Comparison of ENCODE assay signal across 8 cellular contexts in the genomic region with DNA sequence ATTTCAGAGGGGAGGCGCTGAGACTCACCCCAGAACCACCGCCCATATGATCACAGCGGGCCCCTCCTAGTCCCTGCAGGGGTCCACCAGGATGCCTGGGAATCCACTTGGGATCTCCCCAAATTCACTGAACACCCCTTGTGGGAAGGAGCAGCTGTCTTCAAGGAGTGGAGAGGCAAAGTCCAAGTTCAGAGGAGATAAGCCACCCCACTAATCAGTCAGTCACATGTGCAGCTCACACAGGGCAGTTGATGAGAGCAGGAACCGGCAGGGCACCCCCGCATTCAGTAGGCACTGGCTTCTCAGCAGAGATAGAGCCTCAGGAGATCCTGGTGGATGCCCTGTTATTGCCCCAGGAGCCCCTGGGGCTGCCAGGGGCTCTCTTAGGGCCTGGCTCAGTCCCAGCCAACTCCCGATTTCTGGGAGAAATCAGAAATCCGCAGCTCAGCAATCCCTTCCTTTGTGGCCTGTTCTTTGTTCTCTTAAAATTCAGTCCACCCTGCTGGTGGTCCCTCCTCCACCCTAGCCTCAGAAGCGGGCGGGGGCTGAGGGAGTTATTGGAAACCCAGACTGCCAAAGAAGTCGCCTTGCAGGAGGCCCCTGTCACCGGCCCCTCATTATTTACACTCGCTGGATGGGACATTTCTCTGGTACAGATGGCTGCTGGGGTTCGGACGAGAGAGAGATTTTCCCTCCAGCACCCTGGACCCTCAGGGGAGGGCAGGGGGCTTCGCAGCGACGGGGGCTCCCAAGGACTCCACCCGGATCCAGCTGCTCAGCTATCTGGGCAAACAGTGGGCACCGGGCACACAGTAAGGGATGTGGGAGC. TPM values are rescaled to one million over a fixed set of nuclear protein-coding genes. Genes with fewer than 3 reads are reported as not detected.
DNase-seq lines count a peak whose midpoint lies in the region; ATAC-seq, FAIRE-seq and TF ChIP-seq lines count a peak whose summit lies in the region.

No MANE protein-coding gene starts in this region.

- 6% methylated on average over 17 of the region's 19 CpGs for WGBS in mesenchymal stem cell

- peak overlapping the region; percentile 98 to 99 for H3K18ac ChIP-seq in mesenchymal stem cell (ENCODE audit: low read depth in 1 of 2, low read length in 2 of 2)

- H3K27me3 ChIP-seq in MG63 (no peaks in the 10 kb centered on the region), bronchial epithelial cell (ENCODE audit: control insufficient read depth, insufficient read depth, low read length) (no peaks in the 10 kb centered on the region), mesenchymal stem cell (ENCODE audit: control insufficient read depth in 1 of 2, insufficient read depth in 1 of 2, low read length in 2 of 2) (no peaks in the 10 kb centered on the region), uterus (no peaks in the 10 kb centered on the region)

- H2BK120ac ChIP-seq in mesenchymal stem cell (ENCODE audit: low read depth, low read length), result peak overlapping the region; percentile 83

- peak overlapping the region; percentile 47 to 95 for H3K14ac ChIP-seq in mesenchymal stem cell (ENCODE audit: low read length in 2 of 2)

- H3K23ac ChIP-seq in mesenchymal stem cell (ENCODE audit: low read length in 2 of 2), result peak overlapping the region; percentile 54 to 84

- peak overlapping the region; percentile 87 for H2AK5ac ChIP-seq in mesenchymal stem cell (ENCODE audit: low read length, severe bottlenecking)

- FAIRE-seq in bronchial epithelial cell (lab: Jason Lieb, UNC), result no peak

- peak overlapping the region; percentile 97 to 98 for H3K4ac ChIP-seq in mesenchymal stem cell (ENCODE audit: low read depth in 1 of 2, low read length in 2 of 2)

- DNase-seq in MG63 (peak; percentile 23), bronchial epithelial cell (ENCODE audit: low read depth) (no peak), mesenchymal stem cell (peak; percentile 44), uterus (no peak), RPMI8226 (no peak)

- H2BK15ac ChIP-seq in mesenchymal stem cell (ENCODE audit: low read depth, poor library complexity, severe bottlenecking), result peak overlapping the region; percentile 100

- peak overlapping the region; percentile 96 for H4K8ac ChIP-seq in mesenchymal stem cell (ENCODE audit: low read length)

- H2AFZ ChIP-seq in mesenchymal stem cell (ENCODE audit: low read depth, low read length), result no peak overlapping the region

- H2BK5ac ChIP-seq in mesenchymal stem cell (ENCODE audit: low read depth, low read length, poor library complexity, severe bottlenecking), result peak overlapping the region; percentile 95

- H3K4me1 ChIP-seq in mesenchymal stem cell (ENCODE audit: control insufficient read depth, insufficient read depth, low read depth, low read length), result peaks cover 39% of the 10 kb centered on the region
- H3K4me1 ChIP-seq in uterus, result no peaks in the 10 kb centered on the region

- H3K9me3 ChIP-seq in MG63, result no peaks in the 10 kb centered on the region
- no peaks in the 10 kb centered on the region for H3K9me3 ChIP-seq in mesenchymal stem cell (ENCODE audit: control insufficient read depth, low read length)
- no peaks in the 10 kb centered on the region for H3K9me3 ChIP-seq in uterus

- TF ChIP-seq POLR2A in uterus (IDR thresholded peaks at IDR 0.05), result no peak

- peak overlapping the region; percentile 96 for H3K4me2 ChIP-seq in mesenchymal stem cell (ENCODE audit: low read length, poor library complexity, severe bottlenecking)

- ATAC-seq in GM21576 (IDR thresholded peaks at IDR 0.05; ENCODE audit: unreplicated experiment), result no peak
- ATAC-seq in HG02763 (IDR thresholded peaks at IDR 0.05; ENCODE audit: unreplicated experiment), result no peak

- H3K4me3 ChIP-seq in MG63, result peak overlapping the region; percentile 91
- H3K4me3 ChIP-seq in bronchial epithelial cell (ENCODE audit: low read depth, low read length), result peak overlapping the region; percentile 100
- peak overlapping the region; percentile 71 to 95 for H3K4me3 ChIP-seq in mesenchymal stem cell (ENCODE audit: insufficient read depth in 1 of 2, low read depth in 1 of 2, low read length in 2 of 2)
- H3K4me3 ChIP-seq in uterus, result peak overlapping the region; percentile 68 to 98

- TF ChIP-seq CTCF in C4-2B (conservative IDR thresholded peaks at IDR 0.05) (no peak), bronchial epithelial cell (IDR thresholded peaks at IDR 0.05; ENCODE audit: insufficient read depth, low read length, severe bottlenecking) (no peak), uterus (IDR thresholded peaks at IDR 0.05) (no peak)

- peak overlapping the region; percentile 96 for H3K9ac ChIP-seq in mesenchymal stem cell (ENCODE audit: low read length)

- H3K27ac ChIP-seq in C4-2B (peak overlapping the region; percentile 99), mesenchymal stem cell (ENCODE audit: low read length, poor library complexity, severe bottlenecking) (peak overlapping the region; percentile 97), uterus (peak overlapping the region; percentile 97 to 99)

- H3K36me3 ChIP-seq in MG63 (peaks cover 37% of the 10 kb centered on the region), bronchial epithelial cell (ENCODE audit: control insufficient read depth, insufficient read depth, low read length) (peaks cover 5% of the 10 kb centered on the region), mesenchymal stem cell (ENCODE audit: control insufficient read depth in 1 of 2, insufficient read depth in 2 of 2, low read depth in 1 of 2, low read length in 2 of 2) (peaks cover 6 to 8% of the 10 kb centered on the region in 2 experiments), uterus (no peaks in the 10 kb centered on the region)

- H2BK12ac ChIP-seq in mesenchymal stem cell (ENCODE audit: low read length in 2 of 2), result peak overlapping the region; percentile 79 to 98

- intact Hi-C loops in uterus (cut with DNase I; ENCODE audit: low total_unique reads), result loop anchor here (10.0 kb wide), 1 partner anchor 55 kb away; no protein-coding TSS in a partner anchor

- no peaks in the 10 kb centered on the region for H3K79me1 ChIP-seq in mesenchymal stem cell (replicated peaks; ENCODE audit: low read length, poor library complexity, severe bottlenecking)

- H4K91ac ChIP-seq in mesenchymal stem cell (ENCODE audit: low read length), result peak overlapping the region; percentile 94

RNA-seq across cellular contexts. Expression of a gene that starts 1.9 kb away (rescaled TPM):
- 37.7 and 52.4 TPM in 2 replicates for total RNA-seq in MG63 (2014; rRNA removed; shearing (Covaris generic); ENCODE audit: low replicate concordance)
- 16.8 and 29.3 TPM in 2 replicates for total RNA-seq in bronchial epithelial cell
- 26.3 TPM for polyA plus RNA-seq in mesenchymal stem cell (2013, experiment 1 of 2)
- polyA plus RNA-seq in mesenchymal stem cell (2013, experiment 2 of 2), result 26.1 TPM
- total RNA-seq in uterus, result 100 to 1,000 TPM in 1 of 4 donors, 10 to 100 TPM in 3; 26.6 to 131 (median 70.7) TPM

RNA-seq across cellular contexts. Expression of a gene that starts 48.3 kb away (rescaled TPM):
- total RNA-seq in MG63 (2014; rRNA removed; shearing (Covaris generic); ENCODE audit: low replicate concordance), result not detected in 2 replicates
- total RNA-seq in bronchial epithelial cell, result not detected in 2 replicates
- not detected for polyA plus RNA-seq in mesenchymal stem cell (2013, experiment 1 of 2)
- polyA plus RNA-seq in mesenchymal stem cell (2013, experiment 2 of 2), result not detected
- under 1 TPM in 1 of 4 donors, not detected in 3; 0.34 TPM for total RNA-seq in uterus

Comparison
In these comparisons a context has a peak if more than half of its experiments do, and no peak if none do; other contexts are left out.
1. DNase-seq: peak in MG63 (single experiment) and mesenchymal stem cell (single experiment); none in bronchial epithelial cell (single experiment), uterus (0 of 2) and RPMI8226 (single experiment).
2. Peak in every context shown above with its lines, with median percentiles within 50 percentile points of each other: H3K27ac ChIP-seq and H3K4me3 ChIP-seq.